20 cellular contexts compared by ENCODE assay signal in genomic region chr17:75807861-75808260, GRCh38. TPM values are rescaled to one million over a fixed set of nuclear protein-coding genes. Genes with fewer than 3 reads are reported as not detected.
A peak's percentile ranks its signal among the peaks of the same experiment; 100 is the strongest.
DNase-seq lines count a peak whose midpoint lies in the region; ATAC-seq and TF ChIP-seq lines count a peak whose summit lies in the region.
"Had no signal": no experiment of that assay in that cellular context is flagged by ENCODE, and none has a peak within 500 bp of the region (broad histone marks: within the 10 kb centered on the region; RNA-seq: fewer than 3 reads in every experiment).

No MANE protein-coding gene starts in this region.

- no peak overlapping the region for H2AFZ ChIP-seq in smooth muscle cell (ENCODE audit: low read depth)

- DNase-seq in RWPE1 (ENCODE audit: low spot score) (no peak), right atrium auricular region (ENCODE audit: low spot score) (no peak), smooth muscle cell (lab: John Stamatoyannopoulos, UW; ENCODE audit: unreplicated experiment) (no peak), amygdala (lab: John Stamatoyannopoulos, UW) (no peak), T1000 (lab: John Stamatoyannopoulos, UW) (no peak)
- DNase-seq: activated effector memory CD4-positive, alpha-beta T cell treated with Interleukin-2 at 50 U/mL for 16 hours; effector CD8-positive, alpha-beta T cell; GOT3; islet precursor cell; mesenchymal stem cell; naive thymus-derived CD8-positive, alpha-beta T cell; NCI-H1092 treated with DMSO at 0.1 percent for 48 hours; NK-92 treated with Interleukin-12 subunit alpha and Interleukin-12 subunit beta, amount 100 ng/mL, for 24 hours; stimulated activated CD8-positive, alpha-beta memory T cell treated with anti-CD3 and anti-CD28 coated beads, Interleukin-4, amount 100 ng/mL, for 48 hours had no signal

- peaks cover 44 to 87% (median 59%) of the 10 kb centered on the region in 11 experiments; a peak in 20 of 22 replicates for H4K20me1 ChIP-seq in BLaER1 treated with 17β-estradiol and CSF1 and Interleukin-3, amounts not matched to agents 10 nM and 100 nM
- H4K20me1 ChIP-seq in smooth muscle cell (ENCODE audit: low read depth), result peaks cover 68% of the 10 kb centered on the region

- H3K36me3 ChIP-seq in BLaER1 treated with 17β-estradiol and CSF1 and Interleukin-3, amounts not matched to agents 10 nM and 100 nM, result peaks cover 34 to 70% (median 50%) of the 10 kb centered on the region in 11 experiments
- H3K36me3 ChIP-seq in right atrium auricular region, result peaks cover 29% of the 10 kb centered on the region
- no peaks in the 10 kb centered on the region for H3K36me3 ChIP-seq in smooth muscle cell (ENCODE audit: low read depth)

- TF ChIP-seq CTCF in RWPE1 (conservative IDR thresholded peaks at IDR 0.05; ENCODE audit: low read depth) (no peak), right atrium auricular region (IDR thresholded peaks at IDR 0.05) (no peak), smooth muscle cell (IDR thresholded peaks at IDR 0.05; ENCODE audit: borderline replicate concordance, insufficient read depth, poor library complexity, severe bottlenecking) (no peak)

- H3K27me3 ChIP-seq in BLaER1 treated with 17β-estradiol and CSF1 and Interleukin-3, amounts not matched to agents 10 nM and 100 nM, result no peaks in the 10 kb centered on the region
- H3K27me3 ChIP-seq in right atrium auricular region, result no peaks in the 10 kb centered on the region
- no peaks in the 10 kb centered on the region for H3K27me3 ChIP-seq in smooth muscle cell (ENCODE audit: low read depth)

- CTCF ChIA-PET in RWPE1 (lab: Yijun Ruan, JAX), result no interaction called here

- H3K4me2 ChIP-seq in BLaER1 treated with 17β-estradiol and CSF1 and Interleukin-3, amounts not matched to agents 10 nM and 100 nM, result peak overlapping the region; percentile 26 to 60 (median 44); a peak in 13 of 22 replicates
- H3K4me2 ChIP-seq in smooth muscle cell, result no peak overlapping the region

- no peaks in the 10 kb centered on the region for H3F3A ChIP-seq in smooth muscle cell (ENCODE audit: low read depth)

- H3K9ac ChIP-seq in BLaER1 treated with 17β-estradiol and CSF1 and Interleukin-3, amounts not matched to agents 10 nM and 100 nM, result peak overlapping the region in 4 of 11 experiments; percentile 21 to 48 (median 42); a peak in 2 of 22 replicates
- no peak overlapping the region for H3K9ac ChIP-seq in smooth muscle cell (ENCODE audit: low read depth)

- H3K79me2 ChIP-seq in smooth muscle cell (ENCODE audit: low read depth), result peaks cover 36% of the 10 kb centered on the region

- 0 out of 22 replicates have a peak overlapping the region, but pooled peaks of 1 of the 11 experiments have one; percentile 35 for H3K27ac ChIP-seq in BLaER1 treated with 17β-estradiol and CSF1 and Interleukin-3, amounts not matched to agents 10 nM and 100 nM
- H3K27ac ChIP-seq in RWPE1 (peak overlapping the region; percentile 46; the same call in 1 of the 2 replicates), right atrium auricular region (peak overlapping the region; percentile 83 to 89), smooth muscle cell (ENCODE audit: low read depth) (peak overlapping the region; percentile 90)

- H3K4me3 ChIP-seq in BLaER1 treated with 17β-estradiol and CSF1 and Interleukin-3, amounts not matched to agents 10 nM and 100 nM, result no peak overlapping the region
- H3K4me3 ChIP-seq in right atrium auricular region, result no peak overlapping the region
- no peak overlapping the region for H3K4me3 ChIP-seq in smooth muscle cell
- H3K4me3 ChIP-seq: thoracic aorta had no signal

- ATAC-seq in GM18519 (IDR thresholded peaks at IDR 0.05; ENCODE audit: low FRiP score, unreplicated experiment) (no peak), GM21360 (IDR thresholded peaks at IDR 0.05; ENCODE audit: unreplicated experiment) (no peak)
- ATAC-seq: naive thymus-derived CD8-positive, alpha-beta T cell had no signal

- POLR2A ChIA-PET in RWPE1 (lab: Yijun Ruan, JAX; ENCODE audit: low non-redundant PET), result interaction anchor here (0.7 kb wide), 1 partner anchor 10 kb away, joined by 4 read pairs; no protein-coding TSS in a partner anchor

- WGBS in smooth muscle cell (ENCODE audit: low lambda C conversion rate), result 93% methylated on average over 3 of the region's 3 CpGs

- no peaks in the 10 kb centered on the region for H3K9me3 ChIP-seq in BLaER1 treated with 17β-estradiol and CSF1 and Interleukin-3, amounts not matched to agents 10 nM and 100 nM (replicated peaks in 1 of 11)
- H3K9me3 ChIP-seq in right atrium auricular region, result no peaks in the 10 kb centered on the region
- H3K9me3 ChIP-seq in smooth muscle cell (replicated peaks; ENCODE audit: low read depth), result no peaks in the 10 kb centered on the region
- H3K9me3 ChIP-seq: Caco-2, thoracic aorta had no signal

- peaks cover 16 to 49% (median 26%) of the 10 kb centered on the region in 10 experiments for H3K4me1 ChIP-seq in BLaER1 treated with 17β-estradiol and CSF1 and Interleukin-3, amounts not matched to agents 10 nM and 100 nM
- peaks cover 0 to 39% of the 10 kb centered on the region in 2 donors for H3K4me1 ChIP-seq in right atrium auricular region
- no peaks in the 10 kb centered on the region for H3K4me1 ChIP-seq in smooth muscle cell (ENCODE audit: low read depth)

RNA-seq across cellular contexts. Expression of gene UNK, which starts 23.3 kb away (rescaled TPM):
- total RNA-seq in right atrium auricular region (10 to 100 TPM; 18.8 to 25.3 TPM), smooth muscle cell (25.4 and 39.5 TPM in 2 replicates)
- 26.8 and 31.5 TPM in 2 replicates for polyA plus RNA-seq in smooth muscle cell

RNA-seq across cellular contexts. Expression of gene UNC13D, which starts 36.3 kb away (rescaled TPM):
- total RNA-seq in right atrium auricular region, result 10 to 100 TPM; 11.1 to 25.9 TPM
- 4.5 TPM in 2 replicates for total RNA-seq in smooth muscle cell
- 2.4 and 9.6 TPM in 2 replicates for polyA plus RNA-seq in smooth muscle cell
- total RNA-seq: RPMI7951 had no signal

RNA-seq across cellular contexts. Expression of gene GALK1, which starts 42.9 kb away (rescaled TPM):
- total RNA-seq in right atrium auricular region (10 to 100 TPM; 19.6 to 21.0 TPM), smooth muscle cell (31.1 and 32.7 TPM in 2 replicates)
- polyA plus RNA-seq in smooth muscle cell, result 88.8 and 108 TPM in 2 replicates

RNA-seq across cellular contexts. Expression of gene WBP2, which starts 47.3 kb away (rescaled TPM):
- total RNA-seq in right atrium auricular region (100 to 1,000 TPM in 1 of 2 donors, 10 to 100 TPM in 1; 100.0 to 163 TPM), smooth muscle cell (26.4 and 27.6 TPM in 2 replicates)
- polyA plus RNA-seq in smooth muscle cell, result 91.4 and 111 TPM in 2 replicates
